In genomic region chr11:68118753-68119448, GRCh38 we compare ENCODE assay signal across 1 cellular context.
TF ChIP-seq lines count a peak whose summit lies in the region.

No MANE protein-coding gene starts in this region.

TF ChIP-seq in HepG2, 621 proteins besides CTCF, POLR2A, EP300 and RAD21 (continued from another document):
- TF ChIP-seq HMGXB3 (CRISPR knock-in tag; IDR thresholded peaks at IDR 0.05; ENCODE audit: borderline replicate concordance): no peak
- no peak for TF ChIP-seq ZMYM2 (CRISPR knock-in tag; IDR thresholded peaks at IDR 0.05)
- no peak for TF ChIP-seq TIGD3 (CRISPR knock-in tag; IDR thresholded peaks at IDR 0.05; ENCODE audit: borderline replicate concordance)
